Comparison of ENCODE assay signal across 8 cellular contexts in genomic region chr1:226738995-226739695, GRCh38. TPM values are rescaled to one million over a fixed set of nuclear protein-coding genes. Genes with fewer than 3 reads are reported as not detected.
DNase-seq lines count a peak whose midpoint lies in the region; ATAC-seq and TF ChIP-seq lines count a peak whose summit lies in the region.

Gene ITPKB (minus strand): TSS chr1:226739282. CDS start chr1:226737458, 1,824 bp downstream.

- H3K36me3 Mint-ChIP-seq in GM23338 (ENCODE audit: low read depth) = no peaks in the 10 kb centered on the region
- no peaks in the 10 kb centered on the region for H3K36me3 Mint-ChIP-seq in neural crest cell (ENCODE audit: low read depth)

- POLR2A ChIA-PET in BJ (lab: Charles Lee) = no interaction called here

- H3K4me3 ChIP-seq in BJ (ENCODE audit: low read depth, low read length) (peak within 1 kb of the TSS; percentile 56), GM23338 (peak within 1 kb of the TSS; percentile 90), Peyer's patch (peak within 1 kb of the TSS; percentile 59 to 96 (median 90)), urinary bladder (ENCODE audit: low read depth, low read length) (peak within 1 kb of the TSS; percentile 78)

- CTCF ChIA-PET in BJ (lab: Yijun Ruan, JAX) = interaction anchor here (1.0 kb wide), 1 partner anchor 87 kb away, joined by 3 read pairs; no protein-coding TSS in a partner anchor

- TF ChIP-seq POLR2A in Peyer's patch (IDR thresholded peaks at IDR 0.05) = peak in 1 of 2 donors; percentile 65

- H3K27me3 Mint-ChIP-seq in GM23338 (ENCODE audit: insufficient read depth, low read depth, poor library complexity) (peaks cover 39% of the 10 kb centered on the region), neural crest cell (ENCODE audit: low read depth) (no peaks in the 10 kb centered on the region)

- H3K4me1 Mint-ChIP-seq in GM23338 (peaks cover 14% of the 10 kb centered on the region; the same call in 2 of the 3 replicates), neural crest cell (peaks cover 31% of the 10 kb centered on the region)

- no peaks in the 10 kb centered on the region for H3K79me2 ChIP-seq in GM23338 (replicated peaks; ENCODE audit: insufficient read depth)

- H2AFZ ChIP-seq in GM23338 = peak within 1 kb of the TSS; percentile 100

- H3K27ac ChIP-seq in GM23338 (ENCODE audit: low read depth) (no peak within 1 kb of the TSS), Peyer's patch (peak within 1 kb of the TSS; percentile 85 to 94 (median 88)), foreskin keratinocyte (peak within 1 kb of the TSS; percentile 63), urinary bladder (ENCODE audit: low read depth) (peak within 1 kb of the TSS; percentile 68)

- TF ChIP-seq CTCF in BJ (IDR thresholded peaks at IDR 0.05; ENCODE audit: insufficient read depth, low read depth, low read length) (no peak), GM23338 (conservative IDR thresholded peaks at IDR 0.05; ENCODE audit: low read depth in 2 of 2) (no peak), Peyer's patch (IDR thresholded peaks at IDR 0.05) (no peak), foreskin keratinocyte (conservative IDR thresholded peaks at IDR 0.05) (no peak), neural crest cell (conservative IDR thresholded peaks at IDR 0.05) (no peak)

- ATAC-seq in GM23338 (no peak), foreskin keratinocyte (peak; percentile 2), GM21360 (IDR thresholded peaks at IDR 0.05; ENCODE audit: unreplicated experiment) (no peak)

- WGBS in urinary bladder = under 1% methylated on average over 23 of the region's 23 CpGs

- H3F3A ChIP-seq in GM23338 (replicated peaks; ENCODE audit: low read depth) = no peaks in the 10 kb centered on the region

- peak within 1 kb of the TSS; percentile 100 for H3K4me2 ChIP-seq in GM23338

- peaks cover 21% of the 10 kb centered on the region for H3K4me1 ChIP-seq in GM23338 (ENCODE audit: insufficient read depth)
- peaks cover 0 to 21% (median 19%) of the 10 kb centered on the region in 4 donors for H3K4me1 ChIP-seq in Peyer's patch
- peaks cover 4% of the 10 kb centered on the region for H3K4me1 ChIP-seq in foreskin keratinocyte
- no peaks in the 10 kb centered on the region for H3K4me1 ChIP-seq in urinary bladder (ENCODE audit: insufficient read depth)

- H3K4me3 Mint-ChIP-seq in GM23338 (peak within 1 kb of the TSS; percentile 86), neural crest cell (peak within 1 kb of the TSS; percentile 96)

- 0 out of 2 replicates have a peak, but pooled peaks cover 4% of the 10 kb centered on the region for H4K20me1 ChIP-seq in GM23338 (replicated peaks; ENCODE audit: insufficient read depth)

- DNase-seq in BJ (ENCODE audit: low read depth) = no peak
- peak; percentile 48 for DNase-seq in GM23338 (ENCODE audit: low spot score)
- DNase-seq in Peyer's patch = peak; percentile 72 to 92 (median 80)
- DNase-seq in activated effector memory CD4-positive, alpha-beta T cell treated with anti-CD3 and anti-CD28 coated beads, Interleukin-2, amount 50 U/mL, for 16 hours = peak; percentile 83
- peak; percentile 32 to 43 for DNase-seq in foreskin keratinocyte
- DNase-seq in neural crest cell (ENCODE audit: low read depth, low spot score) = peak; percentile 27

- H3K27ac Mint-ChIP-seq in GM23338 = no peak within 1 kb of the TSS
- peak within 1 kb of the TSS; percentile 14 for H3K27ac Mint-ChIP-seq in neural crest cell (ENCODE audit: unreplicated experiment)

- H3K9me3 ChIP-seq in Peyer's patch = no peaks in the 10 kb centered on the region

- H3K36me3 ChIP-seq in BJ (ENCODE audit: control insufficient read depth, insufficient read depth, low read length) (peaks cover 5% of the 10 kb centered on the region), GM23338 (ENCODE audit: insufficient read depth) (no peaks in the 10 kb centered on the region), Peyer's patch (peaks cover 0 to 16% (median 0%) of the 10 kb centered on the region in 3 donors), urinary bladder (ENCODE audit: insufficient read depth) (no peaks in the 10 kb centered on the region)

- H3K9me3 Mint-ChIP-seq in GM23338 = peaks cover 4% of the 10 kb centered on the region; the same call in 2 of the 3 replicates
- peaks cover 3% of the 10 kb centered on the region for H3K9me3 Mint-ChIP-seq in neural crest cell

- H3K9me2 ChIP-seq in GM23338 (ENCODE audit: insufficient read depth) = no peaks in the 10 kb centered on the region

- H3K27me3 ChIP-seq in BJ (ENCODE audit: control insufficient read depth, insufficient read depth, low read length) (no peaks in the 10 kb centered on the region), GM23338 (ENCODE audit: insufficient read depth) (peaks cover 84% of the 10 kb centered on the region), Peyer's patch (no peaks in the 10 kb centered on the region), foreskin keratinocyte (no peaks in the 10 kb centered on the region)

TF ChIP-seq in GM23338, 12 proteins besides CTCF, POLR2A, EP300 and RAD21:
- TF ChIP-seq JUNB (IDR thresholded peaks at IDR 0.05; ENCODE audit: unreplicated experiment) (no peak), EZH2 (IDR thresholded peaks at IDR 0.05; ENCODE audit: low read depth, unreplicated experiment) (peak; percentile 88)

RNA-seq across cellular contexts. Expression of gene ITPKB, which starts in this region (rescaled TPM):
- 1.3 and 1.4 TPM in 2 replicates for polyA plus RNA-seq in BJ (2011; rRNA removed)
- polyA minus RNA-seq in BJ (2011; rRNA and poly(A)+ RNA removed) = 4.1 TPM in 2 replicates
- total RNA-seq in GM23338 (2014; rRNA removed; shearing (Covaris generic)) = 4.7 and 5.2 TPM in 2 replicates
- 0.31 and 0.37 TPM in 2 replicates for polyA plus RNA-seq in GM23338 (2016; fragmentation: Nextera tagmentation; extraction: Ambion mirVana)
- 10 to 100 TPM in 3 of 4 donors, 1 to 10 TPM in 1; 9.5 to 36.3 (median 23.0) TPM for total RNA-seq in Peyer's patch
- 11.7 and 11.9 TPM in 2 replicates for total RNA-seq in foreskin keratinocyte
- polyA plus RNA-seq in foreskin keratinocyte = 3.5 and 3.9 TPM in 2 replicates
- total RNA-seq in neural crest cell = 12.7 and 13.7 TPM in 2 replicates
- 21.6 TPM for total RNA-seq in urinary bladder
- 62.3 TPM for polyA plus RNA-seq in urinary bladder

Comparison
In these comparisons a context has a peak if more than half of its experiments do, and no peak if none do; other contexts are left out.
1. RNA of gene ITPKB (polyA plus RNA-seq): 62.3 TPM in urinary bladder (single experiment); 3.5 to 3.9 TPM in foreskin keratinocyte, 1.3 to 1.4 TPM in BJ and 0.31 to 0.37 TPM in GM23338; every median in the first group is over 10 times any median in the second.
2. Peak in every context shown above with its lines, with median percentiles within 50 percentile points of each other: H3K4me3 ChIP-seq.